31 cellular contexts compared by ENCODE assay signal in genomic region chr1:53417003-53417402, GRCh38. TPM values are rescaled to one million over a fixed set of nuclear protein-coding genes. Genes with fewer than 3 reads are reported as not detected.
A peak's percentile ranks its signal among the peaks of the same experiment; 100 is the strongest.
DNase-seq lines count a peak whose midpoint lies in the region; ATAC-seq and TF ChIP-seq lines count a peak whose summit lies in the region.
"Had no signal": no experiment of that assay in that cellular context is flagged by ENCODE, and none has a peak within 500 bp of the region (broad histone marks: within the 10 kb centered on the region; RNA-seq: fewer than 3 reads in every experiment).

No MANE protein-coding gene starts in this region.

- DNase-seq in H9 (no peak), IMR-90 (no peak), ecto neural progenitor cell (ENCODE audit: low spot score) (peak; percentile 29), mesendoderm (peak; percentile 92), GM19240 (ENCODE audit: insufficient read length, low spot score) (no peak), AG20443 (ENCODE audit: low spot score) (no peak)
- DNase-seq in stimulated activated effector memory CD8-positive, alpha-beta T cell treated with anti-CD3 and anti-CD28 coated beads, Interleukin-12 subunit alpha, Interleukin-12 subunit beta, amount 100 ng/mL, for 72 hours (ENCODE audit: low spot score in 2 of 2) = no peak
- DNase-seq: activated CD4-positive, alpha-beta T cell treated with anti-CD3 and anti-CD28 coated beads for 48 hours; activated gamma-delta T cell; activated naive CD8-positive, alpha-beta T cell treated with anti-CD3 and anti-CD28 coated beads for 36 hours; activated T-cell treated with anti-CD3 and anti-CD28 coated beads, Interleukin-2, amount 50 U/mL, for 1 hour; anterior cingulate cortex; C1 segment of cervical spinal cord; Caco-2; GDM1; GM23248; hypothalamus; midbrain; naive thymus-derived CD4-positive, alpha-beta T cell; NCI-H1436; psoas muscle; SHP77 treated with DMSO at 0.1 percent for 48 hours; stimulated activated CD4-positive, alpha-beta T cell treated with anti-CD3 and anti-CD28 coated beads, Interleukin-4, amount 100 ng/mL, for 24 hours; WERI-Rb-1 had no signal

- peak overlapping the region; percentile 4 for H3K27ac ChIP-seq in H9 (ENCODE audit: insufficient read length, low read depth, low read length)
- no peak overlapping the region for H3K27ac ChIP-seq in IMR-90 (ENCODE audit: insufficient read depth, low read length)
- peak overlapping the region; percentile 82 for H3K27ac ChIP-seq in mesendoderm (ENCODE audit: low read depth, low read length)
- H3K27ac ChIP-seq: epithelial cell of prostate, GM23248, psoas muscle, tibial nerve, WERI-Rb-1 had no signal

- no peaks in the 10 kb centered on the region for H3K79me1 ChIP-seq in H9 (ENCODE audit: insufficient read depth, low read depth, low read length, poor library complexity, severe bottlenecking)
- no peaks in the 10 kb centered on the region for H3K79me1 ChIP-seq in IMR-90 (ENCODE audit: low read depth in 1 of 2, low read length in 2 of 2)
- H3K79me1 ChIP-seq in mesendoderm (ENCODE audit: low read length) = no peaks in the 10 kb centered on the region

- no peak overlapping the region for H3K9ac ChIP-seq in H9 (ENCODE audit: extremely low read depth, insufficient read length, low read length)
- no peak overlapping the region for H3K9ac ChIP-seq in IMR-90 (ENCODE audit: low read depth, low read length)
- H3K9ac ChIP-seq in mesendoderm (ENCODE audit: low read length) = peak overlapping the region; percentile 47
- H3K9ac ChIP-seq: GM23248 had no signal

- H2BK12ac ChIP-seq in H9 (ENCODE audit: insufficient read length, low read depth, low read length) = no peak overlapping the region

- TF ChIP-seq POLR2A in IMR-90 (IDR thresholded peaks at IDR 0.05; ENCODE audit: low read depth, low read length) = no peak

- H3K4me1 ChIP-seq in H9 (ENCODE audit: insufficient read depth, low read length) = peaks cover 11% of the 10 kb centered on the region; the same call in 1 of the 2 replicates
- H3K4me1 ChIP-seq in IMR-90 (ENCODE audit: control insufficient read depth, insufficient read depth, low read length) = peaks cover 15% of the 10 kb centered on the region
- peaks cover 21% of the 10 kb centered on the region for H3K4me1 ChIP-seq in mesendoderm (ENCODE audit: control insufficient read depth, low read depth, low read length)
- H3K4me1 ChIP-seq: Caco-2, psoas muscle had no signal

- peaks cover 23% of the 10 kb centered on the region for H3K9me1 ChIP-seq in IMR-90 (ENCODE audit: insufficient read depth, low read length)

- H4K20me1 ChIP-seq in H9 (ENCODE audit: control insufficient read depth, insufficient read depth, insufficient read length) (no peaks in the 10 kb centered on the region), IMR-90 (ENCODE audit: insufficient read depth, low read length) (peaks cover 10% of the 10 kb centered on the region)

- TF ChIP-seq RAD21 in IMR-90 (IDR thresholded peaks at IDR 0.05; ENCODE audit: low read length) = no peak

- no CpG with 5 or more reads among the region's 7 CpGs for WGBS in H9 (ENCODE audit: extremely low coverage, insufficient read length, low lambda C conversion rate)
- WGBS in IMR-90 (ENCODE audit: extremely low coverage in 2 of 2, insufficient read length in 1 of 2), 2 experiments = no CpG with 5 or more reads among the region's 7 CpGs
- WGBS in mesendoderm (ENCODE audit: extremely low coverage, insufficient coverage, low lambda C conversion rate) = no CpG with 5 or more reads among the region's 7 CpGs

- POLR2A ChIA-PET in IMR-90 (lab: Charles Lee; ENCODE audit: unreplicated experiment) = no interaction called here

- H3K56ac ChIP-seq in H9 (ENCODE audit: insufficient read length, low read depth, low read length) (no peak overlapping the region), IMR-90 (ENCODE audit: extremely low read depth, insufficient read depth, low read length) (no peak overlapping the region), mesendoderm (ENCODE audit: low read length) (peak overlapping the region; percentile 80)

- H2BK120ac ChIP-seq in H9 (ENCODE audit: low read depth, low read length, poor library complexity, severe bottlenecking) = no peak overlapping the region
- no peak overlapping the region; the same call in 1 of the 2 replicates for H2BK120ac ChIP-seq in IMR-90 (ENCODE audit: low read depth, low read length)
- peak overlapping the region; percentile 52 for H2BK120ac ChIP-seq in mesendoderm (ENCODE audit: low read depth, low read length)

- TF ChIP-seq CTCF in H9 (conservative IDR thresholded peaks at IDR 0.05) (no peak), IMR-90 (conservative IDR thresholded peaks at IDR 0.05; ENCODE audit: low read depth, low read length) (no peak)

- H2BK5ac ChIP-seq in H9 (ENCODE audit: insufficient read length, low read length) (no peak overlapping the region), IMR-90 (ENCODE audit: low read depth, low read length, poor library complexity, severe bottlenecking) (no peak overlapping the region), mesendoderm (ENCODE audit: low read length) (peak overlapping the region; percentile 96)

- no peak overlapping the region for H4K8ac ChIP-seq in H9 (replicated peaks; ENCODE audit: insufficient read length, low read depth, low read length)
- no peak overlapping the region for H4K8ac ChIP-seq in IMR-90 (ENCODE audit: low read depth in 2 of 2, low read length in 2 of 2)
- H4K8ac ChIP-seq in mesendoderm (ENCODE audit: low read depth, low read length) = no peak overlapping the region

- H3K4me2 ChIP-seq in H9 (ENCODE audit: insufficient read depth, insufficient read length, low read length) (peak overlapping the region; percentile 10), IMR-90 (ENCODE audit: low read depth, low read length) (no peak overlapping the region), mesendoderm (ENCODE audit: low read length) (no peak overlapping the region)

- H4K5ac ChIP-seq in H9 (ENCODE audit: insufficient read length, low read depth, low read length) = no peak overlapping the region
- H4K5ac ChIP-seq in IMR-90 (ENCODE audit: low read depth, low read length) = no peak overlapping the region
- no peak overlapping the region for H4K5ac ChIP-seq in mesendoderm (ENCODE audit: low read length)

- in situ Hi-C loops in IMR-90 (cut with MboI; ENCODE audit: low sequenced_read_pairs) = no loop called here

- dilution Hi-C loops in IMR-90 (cut with HindIII; ENCODE audit: low sequenced_read_pairs, unreplicated experiment) = no loop called here

- CTCF ChIA-PET in IMR-90 (lab: Yijun Ruan, JAX) = no interaction called here

- H3T11ph ChIP-seq in H9 (ENCODE audit: low read length) = no peak overlapping the region

- H3K23me2 ChIP-seq in H9 (ENCODE audit: insufficient read length, low read depth, low read length, poor library complexity, severe bottlenecking) = no peaks in the 10 kb centered on the region

- ATAC-seq in IMR-90 (ENCODE audit: low read depth) = no peak
- no peak for ATAC-seq in stimulated activated effector memory CD8-positive, alpha-beta T cell treated with anti-CD3 and anti-CD28 coated beads, Interleukin-12 subunit alpha, Interleukin-12 subunit beta, amount 100 ng/mL, for 72 hours
- ATAC-seq: naive thymus-derived CD4-positive, alpha-beta T cell; psoas muscle had no signal

- H2BK15ac ChIP-seq in H9 (ENCODE audit: low read depth, low read length) (no peak overlapping the region), IMR-90 (ENCODE audit: low read depth, low read length) (no peak overlapping the region), mesendoderm (replicated peaks; ENCODE audit: low read depth) (no peak overlapping the region)

- H3K14ac ChIP-seq in H9 (ENCODE audit: insufficient read depth, low read length) (no peak overlapping the region), IMR-90 (replicated peaks; ENCODE audit: low read depth, low read length) (no peak overlapping the region)

- H3K36me3 ChIP-seq in IMR-90 (ENCODE audit: control insufficient read depth, insufficient read depth, low read length) (no peaks in the 10 kb centered on the region), mesendoderm (ENCODE audit: control insufficient read depth, insufficient read depth, low read length) (no peaks in the 10 kb centered on the region)
- H3K36me3 ChIP-seq: tibial nerve, WERI-Rb-1 had no signal

- intact Hi-C loops in IMR-90 (cut with micrococcal nuclease) = no loop called here

- no peaks in the 10 kb centered on the region for H3K79me2 ChIP-seq in H9 (ENCODE audit: insufficient read depth, low read length)
- H3K79me2 ChIP-seq in mesendoderm (ENCODE audit: control insufficient read depth, insufficient read depth, low read length) = no peaks in the 10 kb centered on the region

- H2AK9ac ChIP-seq in IMR-90 (replicated peaks; ENCODE audit: low read depth, low read length, poor library complexity) = no peak overlapping the region

- H4K91ac ChIP-seq in H9 (ENCODE audit: insufficient read length, low read depth, low read length) (no peak overlapping the region), IMR-90 (ENCODE audit: insufficient read depth, low read depth, low read length) (no peak overlapping the region)

- H3K18ac ChIP-seq in H9 (ENCODE audit: insufficient read length, low read depth, low read length) = no peak overlapping the region
- H3K18ac ChIP-seq in IMR-90 (ENCODE audit: low read depth, low read length) = no peak overlapping the region
- H3K18ac ChIP-seq in mesendoderm (ENCODE audit: low read length) = peak overlapping the region; percentile 72

- H3K27ac Mint-ChIP-seq in H9 = peak overlapping the region; percentile 25 to 81 (median 53); a peak in 6 of 7 replicates
- no peak overlapping the region for H3K27ac Mint-ChIP-seq in stimulated activated effector memory CD8-positive, alpha-beta T cell treated with anti-CD3 and anti-CD28 coated beads, Interleukin-12 subunit alpha, Interleukin-12 subunit beta, amount 100 ng/mL, for 72 hours
- H3K27ac Mint-ChIP-seq: activated naive CD8-positive, alpha-beta T cell treated with anti-CD3 and anti-CD28 coated beads for 36 hours had no signal

- H2AFZ ChIP-seq in H9 (ENCODE audit: low read length) (no peak overlapping the region), IMR-90 (replicated peaks; ENCODE audit: low read length, poor library complexity) (no peak overlapping the region)
- H2AFZ ChIP-seq: GM23248 had no signal

- H3K4ac ChIP-seq in H9 (ENCODE audit: low read depth, low read length) (no peak overlapping the region), IMR-90 (ENCODE audit: low read depth, low read length) (no peak overlapping the region), mesendoderm (ENCODE audit: low read depth, low read length) (peak overlapping the region; percentile 62)

- H3K27me3 ChIP-seq in H9 (ENCODE audit: insufficient read depth, low read length) = no peaks in the 10 kb centered on the region
- peaks cover 37% of the 10 kb centered on the region for H3K27me3 ChIP-seq in IMR-90 (ENCODE audit: control insufficient read depth, insufficient read depth, low read length)
- no peaks in the 10 kb centered on the region for H3K27me3 ChIP-seq in mesendoderm (ENCODE audit: insufficient read depth, low read length, poor library complexity)

- H3K9me3 ChIP-seq in H9 (ENCODE audit: control insufficient read depth, low read depth, low read length) (peaks cover 8% of the 10 kb centered on the region), IMR-90 (ENCODE audit: control insufficient read depth, insufficient read depth, low read length) (peaks cover 4% of the 10 kb centered on the region)
- H3K9me3 ChIP-seq: Caco-2, psoas muscle had no signal

- H2BK20ac ChIP-seq in H9 (ENCODE audit: low read depth, low read length, poor library complexity, severe bottlenecking) (no peak overlapping the region), IMR-90 (ENCODE audit: low read depth, low read length) (no peak overlapping the region)

- peak overlapping the region in 1 of 2 experiments; percentile 55; a peak in 1 of 5 replicates for H3K4me3 Mint-ChIP-seq in H9
- no peak overlapping the region for H3K4me3 Mint-ChIP-seq in stimulated activated effector memory CD8-positive, alpha-beta T cell treated with anti-CD3 and anti-CD28 coated beads, Interleukin-12 subunit alpha, Interleukin-12 subunit beta, amount 100 ng/mL, for 72 hours
- H3K4me3 Mint-ChIP-seq: activated naive CD8-positive, alpha-beta T cell treated with anti-CD3 and anti-CD28 coated beads for 36 hours had no signal

- BruUV-seq in IMR-90 (replicated peaks; lab: Mats Ljungman, UMichigan) = no TSS peak

- H3K4me1 Mint-ChIP-seq in H9 = peaks cover 35 to 56% of the 10 kb centered on the region in 2 experiments
- peaks cover 50% of the 10 kb centered on the region for H3K4me1 Mint-ChIP-seq in stimulated activated effector memory CD8-positive, alpha-beta T cell treated with anti-CD3 and anti-CD28 coated beads, Interleukin-12 subunit alpha, Interleukin-12 subunit beta, amount 100 ng/mL, for 72 hours

- no peak overlapping the region for H2AK5ac ChIP-seq in H9 (ENCODE audit: insufficient read length, low read length)
- no peak overlapping the region for H2AK5ac ChIP-seq in IMR-90 (ENCODE audit: low read depth, low read length)
- H2AK5ac ChIP-seq in mesendoderm (ENCODE audit: low read length) = peak overlapping the region; percentile 15

- H3K9me3 Mint-ChIP-seq in H9 = peaks cover 15 to 27% of the 10 kb centered on the region in 2 experiments
- H3K9me3 Mint-ChIP-seq in stimulated activated effector memory CD8-positive, alpha-beta T cell treated with anti-CD3 and anti-CD28 coated beads, Interleukin-12 subunit alpha, Interleukin-12 subunit beta, amount 100 ng/mL, for 72 hours = peaks cover 4% of the 10 kb centered on the region

- H3K23ac ChIP-seq in H9 (ENCODE audit: insufficient read length, low read depth, low read length) (no peak overlapping the region), IMR-90 (ENCODE audit: low read depth, low read length) (0 out of 2 replicates have a peak overlapping the region, but pooled peaks have one; percentile 43), mesendoderm (ENCODE audit: low read length) (no peak overlapping the region)

- peaks cover 9 to 31% (median 15%) of the 10 kb centered on the region in 3 experiments for H3K36me3 Mint-ChIP-seq in H9 (ENCODE audit: insufficient read depth in 1 of 3, low read depth in 3 of 3)
- H3K36me3 Mint-ChIP-seq in stimulated activated effector memory CD8-positive, alpha-beta T cell treated with anti-CD3 and anti-CD28 coated beads, Interleukin-12 subunit alpha, Interleukin-12 subunit beta, amount 100 ng/mL, for 72 hours = peaks cover 7% of the 10 kb centered on the region
- H3K36me3 Mint-ChIP-seq: naive thymus-derived CD4-positive, alpha-beta T cell had no signal

- H3K27me3 Mint-ChIP-seq in H9 (ENCODE audit: low read depth) = peaks cover 6% of the 10 kb centered on the region
- H3K27me3 Mint-ChIP-seq: activated naive CD8-positive, alpha-beta T cell treated with anti-CD3 and anti-CD28 coated beads for 36 hours had no signal

- H3K4me3 ChIP-seq in IMR-90 (ENCODE audit: insufficient read depth, low read depth, low read length) = no peak overlapping the region
- H3K4me3 ChIP-seq in mesendoderm (ENCODE audit: low read length) = no peak overlapping the region
- H3K4me3 ChIP-seq: GM23248, psoas muscle, tibial nerve had no signal

RNA-seq across cellular contexts. Expression of gene DMRTB1, which starts 42.2 kb away (rescaled TPM):
- total RNA-seq in H9 (2021) (not detected in 2 replicates), IMR-90 (2012; rRNA removed) (not detected in 2 replicates)
- not detected in 2 replicates for polyA plus RNA-seq in IMR-90 (2012; rRNA removed)
- polyA plus RNA-seq in IMR-90 (2012; cell fraction: cytosol; rRNA removed) = not detected in 2 replicates
- not detected in 2 replicates for polyA plus RNA-seq in IMR-90 (2012; cell fraction: nucleus; rRNA removed; ENCODE audit: low replicate concordance)
- polyA plus RNA-seq in mesendoderm (2013, experiment 1 of 2) = 0.60 TPM
- polyA plus RNA-seq in mesendoderm (2013, experiment 2 of 2) = 0.53 TPM
- total RNA-seq: activated naive CD8-positive, alpha-beta T cell treated with anti-CD3 and anti-CD28 coated beads for 36 hours; Caco-2; glomerular endothelial cell; GM23248; HT1080; lower leg skin; naive thymus-derived CD4-positive, alpha-beta T cell; omental fat pad; psoas muscle; tibial nerve had no signal
- polyA plus RNA-seq: GM23248; keratinocyte; naive thymus-derived CD4-positive, alpha-beta T cell; psoas muscle had no signal

Comparison
In these comparisons a context has a peak if more than half of its experiments do, and no peak if none do; other contexts are left out.
1. DNase-seq: peak in ecto neural progenitor cell (single experiment) and mesendoderm (single experiment); none in H9 (single experiment), IMR-90 (single experiment), GM19240 (single experiment), AG20443 (single experiment) and stimulated activated effector memory CD8-positive, alpha-beta T cell treated with anti-CD3 and anti-CD28 coated beads, Interleukin-12 subunit alpha, Interleukin-12 subunit beta, amount 100 ng/mL, for 72 hours (0 of 2).